ENCODE assay signal across 23 cellular contexts in genomic region chr9:92527832-92528536, GRCh38. TPM values are rescaled to one million over a fixed set of nuclear protein-coding genes. Genes with fewer than 3 reads are reported as not detected.
DNase-seq lines count a peak whose midpoint lies in the region; ATAC-seq and TF ChIP-seq lines count a peak whose summit lies in the region.
"Had no signal": no experiment of that assay in that cellular context is flagged by ENCODE, and none has a peak within 500 bp of the region (broad histone marks: within the 10 kb centered on the region; RNA-seq: fewer than 3 reads in every experiment).

No MANE protein-coding gene starts in this region.

- H3K27ac Mint-ChIP-seq in activated T-cell treated with anti-CD3 and anti-CD28 coated beads, Interleukin-2, amount 50 U/mL, for 72 hours: peak overlapping the region; percentile 61
- peak overlapping the region; percentile 59 for H3K27ac Mint-ChIP-seq in osteocyte (ENCODE audit: unreplicated experiment)
- H3K27ac Mint-ChIP-seq: CD8-positive, alpha-beta T cell had no signal

- TF ChIP-seq CTCF in ascending aorta (IDR thresholded peaks at IDR 0.05) (no peak), left ventricle myocardium inferior (IDR thresholded peaks at IDR 0.05; ENCODE audit: borderline replicate concordance) (no peak), osteocyte (IDR thresholded peaks at IDR 0.05) (no peak)

- intact Hi-C loops in ascending aorta (cut with DNase I) (no loop called here), left ventricle myocardium inferior (cut with micrococcal nuclease) (no loop called here)

- no peaks in the 10 kb centered on the region for H3K27me3 Mint-ChIP-seq in activated T-cell treated with anti-CD3 and anti-CD28 coated beads, Interleukin-2, amount 50 U/mL, for 72 hours (ENCODE audit: low read depth)
- H3K27me3 Mint-ChIP-seq in osteocyte (ENCODE audit: unreplicated experiment): no peaks in the 10 kb centered on the region

- no peak overlapping the region for H3K4me3 ChIP-seq in ascending aorta
- H3K4me3 ChIP-seq in left ventricle myocardium inferior: no peak overlapping the region
- H3K4me3 ChIP-seq: GM12878 had no signal

- H3K27me3 ChIP-seq in ascending aorta (no peaks in the 10 kb centered on the region), left ventricle myocardium inferior (ENCODE audit: low read depth) (no peaks in the 10 kb centered on the region)

- H3K27ac ChIP-seq in ascending aorta (peak overlapping the region; percentile 11 to 44), left ventricle myocardium inferior (replicated peaks) (peak overlapping the region; percentile 80)

- H3K36me3 ChIP-seq in ascending aorta: no peaks in the 10 kb centered on the region
- H3K36me3 ChIP-seq in left ventricle myocardium inferior: no peaks in the 10 kb centered on the region

- H3K36me3 Mint-ChIP-seq in activated T-cell treated with anti-CD3 and anti-CD28 coated beads, Interleukin-2, amount 50 U/mL, for 72 hours (ENCODE audit: insufficient read depth in 2 of 2): peaks cover 0 to 2% of the 10 kb centered on the region in 2 donors
- peaks cover 17% of the 10 kb centered on the region for H3K36me3 Mint-ChIP-seq in osteocyte (ENCODE audit: unreplicated experiment)
- H3K36me3 Mint-ChIP-seq: CD8-positive, alpha-beta T cell had no signal

- H3K4me3 Mint-ChIP-seq in activated T-cell treated with anti-CD3 and anti-CD28 coated beads, Interleukin-2, amount 50 U/mL, for 72 hours: no peak overlapping the region
- no peak overlapping the region for H3K4me3 Mint-ChIP-seq in osteocyte (ENCODE audit: unreplicated experiment)
- H3K4me3 Mint-ChIP-seq: CD8-positive, alpha-beta T cell had no signal

- no peaks in the 10 kb centered on the region for H3K4me1 Mint-ChIP-seq in activated T-cell treated with anti-CD3 and anti-CD28 coated beads, Interleukin-2, amount 50 U/mL, for 72 hours (ENCODE audit: low read depth)
- peaks cover 10% of the 10 kb centered on the region for H3K4me1 Mint-ChIP-seq in osteocyte (ENCODE audit: unreplicated experiment)

- no peaks in the 10 kb centered on the region for H3K4me1 ChIP-seq in ascending aorta
- peaks cover 13% of the 10 kb centered on the region for H3K4me1 ChIP-seq in left ventricle myocardium inferior

- H3K9me3 Mint-ChIP-seq in activated T-cell treated with anti-CD3 and anti-CD28 coated beads, Interleukin-2, amount 50 U/mL, for 72 hours: peaks cover 0 to 2% of the 10 kb centered on the region in 2 donors
- peaks cover 13% of the 10 kb centered on the region for H3K9me3 Mint-ChIP-seq in osteocyte (ENCODE audit: unreplicated experiment)

- DNase-seq in activated T-cell treated with anti-CD3 and anti-CD28 coated beads, Interleukin-2, amount 50 U/mL, for 72 hours: no peak
- no peak for DNase-seq in activated T-cell treated with anti-CD3 and anti-CD28 coated beads for 4 hours
- DNase-seq in ascending aorta (ENCODE audit: low spot score in 2 of 2): no peak
- no peak for DNase-seq in left ventricle myocardium inferior
- DNase-seq in osteocyte (ENCODE audit: extremely low spot score, unreplicated experiment): no peak
- DNase-seq: AML-193; C1 segment of cervical spinal cord; CD8-positive, alpha-beta T cell; DND-41; Karpas-422; NCI-H1694; NCI-H2081; NCI-H2171; NCI-H524 treated with DMSO at 0.1 percent for 48 hours; OCI-M1; SHP77 treated with DMSO at 0.1 percent for 48 hours had no signal

- H3K9me3 ChIP-seq in ascending aorta (peaks cover 3 to 29% of the 10 kb centered on the region in 2 donors), left ventricle myocardium inferior (replicated peaks) (peaks cover 35% of the 10 kb centered on the region)

- ATAC-seq in activated T-cell treated with anti-CD3 and anti-CD28 coated beads, Interleukin-2, amount 50 U/mL, for 72 hours (replicated peaks in 1 of 2): no peak
- ATAC-seq in GM19467 (IDR thresholded peaks at IDR 0.05; ENCODE audit: unreplicated experiment): no peak
- no peak for ATAC-seq in GM21360 (IDR thresholded peaks at IDR 0.05; ENCODE audit: unreplicated experiment)
- ATAC-seq in HG02623 (IDR thresholded peaks at IDR 0.05; ENCODE audit: unreplicated experiment): no peak
- ATAC-seq: CD8-positive, alpha-beta T cell; GM12878; HCT116 had no signal

RNA-seq across cellular contexts. Expression of gene ECM2, which starts 7.8 kb away (rescaled TPM):
- not detected for total RNA-seq in activated T-cell treated with anti-CD3 and anti-CD28 coated beads, Interleukin-2, amount 50 U/mL, for 72 hours
- total RNA-seq in ascending aorta (20.1 TPM), left ventricle myocardium inferior (7.2 TPM), osteocyte (53.3 and 56.0 TPM in 2 replicates)
- total RNA-seq: A172; CD8-positive, alpha-beta T cell; H1 had no signal

RNA-seq across cellular contexts. Expression of gene ASPN, which starts 45.7 kb away (rescaled TPM):
- total RNA-seq in activated T-cell treated with anti-CD3 and anti-CD28 coated beads, Interleukin-2, amount 50 U/mL, for 72 hours: not detected
- total RNA-seq in ascending aorta (43.5 TPM), left ventricle myocardium inferior (17.5 TPM), osteocyte (116 and 129 TPM in 2 replicates)
- total RNA-seq: A172; CD8-positive, alpha-beta T cell; GM12878; H1 had no signal

Comparison
In these comparisons a context has a peak if more than half of its experiments do, and no peak if none do; other contexts are left out.
1. RNA of gene ASPN, which starts 45.7 kb away (total RNA-seq): 116 to 129 TPM in osteocyte, 43.5 TPM in ascending aorta (single experiment) and 17.5 TPM in left ventricle myocardium inferior (single experiment); not detected in activated T-cell treated with anti-CD3 and anti-CD28 coated beads, Interleukin-2, amount 50 U/mL, for 72 hours; every median in the first group is over 10 times any median in the second.